In genomic region chr18:10949655-10950054, GRCh38 we compare ENCODE assay signal across 1 cellular context.
TF ChIP-seq lines count a peak whose summit lies in the region.

No MANE protein-coding gene starts in this region.

TF ChIP-seq in GM12878, 131 proteins besides CTCF, POLR2A, EP300 and RAD21 (continued from another document):
- TF ChIP-seq ESRRA (IDR thresholded peaks at IDR 0.05; ENCODE audit: low read length) (no peak), RAD51 (IDR thresholded peaks at IDR 0.05) (no peak), POLR2AphosphoS5 (IDR thresholded peaks at IDR 0.05; ENCODE audit: low read length) (peak; percentile 27; the same call in 1 of the 2 replicates), GATAD2B (conservative IDR thresholded peaks at IDR 0.05; ENCODE audit: low read depth) (no peak), NFXL1 (IDR thresholded peaks at IDR 0.05; ENCODE audit: borderline replicate concordance) (no peak), CREM (IDR thresholded peaks at IDR 0.05; ENCODE audit: low read depth) (peak; percentile 2; the same call in 1 of the 2 replicates), ETV6 (conservative IDR thresholded peaks at IDR 0.05 in 1 of 2, IDR thresholded peaks at IDR 0.05 in 1 of 2; ENCODE audit: borderline replicate concordance in 1 of 2, low read depth in 1 of 2) (no peak), ATF2 (IDR thresholded peaks at IDR 0.05; ENCODE audit: low read length) (no peak; the same call in 1 of the 2 replicates), POU2F2 (IDR thresholded peaks at IDR 0.05; ENCODE audit: borderline replicate concordance, low read depth, low read length) (peak; percentile 6; the same call in 1 of the 3 replicates), TCF12 (IDR thresholded peaks at IDR 0.05; ENCODE audit: low read depth, low read length) (no peak), DPF2 (IDR thresholded peaks at IDR 0.05) (0 out of 2 replicates have a peak, but pooled peaks have one; percentile 25), HSF1 (IDR thresholded peaks at IDR 0.05; ENCODE audit: low read depth, low read length) (no peak), ELK1 (IDR thresholded peaks at IDR 0.05; ENCODE audit: low read depth, low read length) (no peak), SP1 (IDR thresholded peaks at IDR 0.05; ENCODE audit: low read depth, low read length) (no peak), MEF2A (IDR thresholded peaks at IDR 0.05; ENCODE audit: insufficient read depth, low read depth, low read length) (no peak), LARP7 (IDR thresholded peaks at IDR 0.05) (no peak), MEF2B (IDR thresholded peaks at IDR 0.05; ENCODE audit: partially characterized antibody, poor library complexity, severe bottlenecking) (no peak)
